13 cellular contexts compared by ENCODE assay signal in the genomic region with DNA sequence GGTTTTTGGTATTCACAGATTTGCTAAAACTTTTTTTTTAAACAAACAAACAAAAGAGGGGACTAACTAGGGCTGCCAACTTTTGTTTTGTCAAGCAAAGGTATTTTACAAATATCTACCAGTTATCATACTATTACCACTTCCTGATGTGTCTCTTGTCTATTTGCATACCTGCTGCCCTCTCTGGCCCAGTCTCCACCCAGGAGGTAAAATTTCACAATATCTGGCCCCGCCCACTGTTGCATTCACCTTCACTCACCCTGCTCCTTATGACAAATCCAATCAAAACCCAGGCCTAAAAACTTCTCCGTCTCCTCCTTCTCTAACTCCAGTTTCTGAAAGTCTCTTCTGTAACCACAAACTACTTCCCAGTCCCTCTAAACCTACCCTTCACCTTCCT.
DNase-seq lines count a peak whose midpoint lies in the region; ATAC-seq, FAIRE-seq and TF ChIP-seq lines count a peak whose summit lies in the region.
"Had no signal": no experiment of that assay in that cellular context is flagged by ENCODE, and none has a peak within 500 bp of the region (broad histone marks: within the 10 kb centered on the region; RNA-seq: fewer than 3 reads in every experiment).

No MANE protein-coding gene starts in this region.

- peaks cover 58 to 71% of the 10 kb centered on the region in 2 donors for H3K4me1 Mint-ChIP-seq in effector memory CD8-positive, alpha-beta T cell (ENCODE audit: low read depth in 2 of 2)

- CTCF ChIA-PET in PC-3 (lab: Charles Lee) = no interaction called here

- no peak for TF ChIP-seq POLR2A in GM12891 (IDR thresholded peaks at IDR 0.05; ENCODE audit: low read depth, low read length)

- H3K9me2 ChIP-seq in PC-3 (replicated peaks; ENCODE audit: low read length) = no peaks in the 10 kb centered on the region

- H4K20me1 ChIP-seq in BLaER1 (peaks cover 100% of the 10 kb centered on the region), PC-3 (ENCODE audit: low read length) (no peaks in the 10 kb centered on the region)

- BruUV-seq in PC-3 (replicated peaks; lab: Mats Ljungman, UMichigan) = no TSS peak

- H3K27me3 Mint-ChIP-seq in effector memory CD8-positive, alpha-beta T cell = no peaks in the 10 kb centered on the region

- no peaks in the 10 kb centered on the region for H3K27me3 ChIP-seq in BLaER1
- H3K27me3 ChIP-seq in PC-3 (ENCODE audit: low read length) = no peaks in the 10 kb centered on the region
- H3K27me3 ChIP-seq: SJCRH30 had no signal

- H3K4me3 ChIP-seq in BLaER1 (no peak overlapping the region), GM12864 (ENCODE audit: low read depth, low read length) (no peak overlapping the region; the same call in 1 of the 2 replicates), PC-3 (ENCODE audit: low read length) (no peak overlapping the region)
- H3K4me3 ChIP-seq: SJCRH30 had no signal

- H3K9me3 Mint-ChIP-seq in effector memory CD8-positive, alpha-beta T cell = peaks cover 0 to 2% of the 10 kb centered on the region in 2 donors

- ATAC-seq in PC-3 = peak; percentile 60
- peak; percentile 37 for ATAC-seq in effector memory CD8-positive, alpha-beta T cell (replicated peaks)

- POLR2A ChIA-PET in PC-3 (lab: Charles Lee; ENCODE audit: unreplicated experiment) = no interaction called here

- 0 out of 2 replicates have a peak overlapping the region, but pooled peaks have one; percentile 23 for H3K4me2 ChIP-seq in BLaER1
- H3K4me2 ChIP-seq in PC-3 (ENCODE audit: low read length) = 0 out of 2 replicates have a peak overlapping the region, but pooled peaks have one; percentile 7

- H3K4me1 ChIP-seq in BLaER1 (peaks cover 75% of the 10 kb centered on the region), PC-3 (ENCODE audit: insufficient read depth, low read length) (peaks cover 8% of the 10 kb centered on the region)
- H3K4me1 ChIP-seq: SJCRH30 had no signal

- peak overlapping the region; percentile 94 to 96 for H3K27ac Mint-ChIP-seq in effector memory CD8-positive, alpha-beta T cell

- H2AFZ ChIP-seq in PC-3 (ENCODE audit: low read length) = no peak overlapping the region

- DNase-seq in GM12864 (ENCODE audit: low read depth) = peak; percentile 60
- peak; percentile 66 for DNase-seq in PC-3
- no peak for DNase-seq in effector memory CD8-positive, alpha-beta T cell
- no peak for DNase-seq in NCI-H446 treated with DMSO at 0.1 percent for 48 hours (lab: John Stamatoyannopoulos, UW)
- no peak for DNase-seq in anterior cingulate cortex (lab: John Stamatoyannopoulos, UW)
- no peak for DNase-seq in frontal cortex (ENCODE audit: low spot score in 2 of 2)
- DNase-seq in GM12891 (ENCODE audit: insufficient read length, low spot score) = no peak
- DNase-seq: activated T-cell treated with anti-CD3 and anti-CD28 coated beads, Interleukin-2, amount 50 U/mL, for 1 hour; DMS79; hippocampal formation; NCI-H2171; SJCRH30 had no signal

- H3K36me3 Mint-ChIP-seq in effector memory CD8-positive, alpha-beta T cell (ENCODE audit: insufficient read depth) = peaks cover 3% of the 10 kb centered on the region

- FAIRE-seq in frontal cortex (lab: Jason Lieb, UNC) (no peak), GM12891 (lab: Jason Lieb, UNC) (no peak)

- peaks cover 56% of the 10 kb centered on the region for H3K79me2 ChIP-seq in PC-3 (ENCODE audit: low read length)

- TF ChIP-seq CTCF in GM12864 (IDR thresholded peaks at IDR 0.05; ENCODE audit: low read depth, low read length, missing control alignments) (no peak), PC-3 (conservative IDR thresholded peaks at IDR 0.05; ENCODE audit: low read depth, low read length) (no peak)

- H3F3A ChIP-seq in PC-3 (ENCODE audit: low read length, unreplicated experiment) = no peaks in the 10 kb centered on the region

- H3K36me3 ChIP-seq in BLaER1 = peaks cover 46% of the 10 kb centered on the region
- H3K36me3 ChIP-seq in PC-3 (ENCODE audit: low read depth, low read length) = no peaks in the 10 kb centered on the region
- H3K36me3 ChIP-seq: SJCRH30 had no signal

- no peaks in the 10 kb centered on the region for H3K9me3 ChIP-seq in BLaER1
- H3K9me3 ChIP-seq in PC-3 (ENCODE audit: low read length) = no peaks in the 10 kb centered on the region
- H3K9me3 ChIP-seq: SJCRH30 had no signal

- H3K9ac ChIP-seq in BLaER1 = no peak overlapping the region
- H3K9ac ChIP-seq in PC-3 (ENCODE audit: low read length) = no peak overlapping the region

- intact Hi-C loops in PC-3 (cut with micrococcal nuclease) = no loop called here

- peak overlapping the region; percentile 79 to 83 for H3K4me3 Mint-ChIP-seq in effector memory CD8-positive, alpha-beta T cell

- H3K27ac ChIP-seq in BLaER1 (no peak overlapping the region), PC-3 (ENCODE audit: low read length) (no peak overlapping the region)
- H3K27ac ChIP-seq: SJCRH30 had no signal

TF ChIP-seq in GM12891, 5 proteins besides CTCF, POLR2A, EP300 and RAD21:
- TF ChIP-seq POLR2AphosphoS5 (IDR thresholded peaks at IDR 0.05; ENCODE audit: low read depth, low read length) (no peak), SPI1 (IDR thresholded peaks at IDR 0.05; ENCODE audit: low read depth, low read length) (no peak), POU2F2 (IDR thresholded peaks at IDR 0.05; ENCODE audit: low read depth, low read length) (no peak; the same call in 1 of the 2 replicates), TAF1 (IDR thresholded peaks at IDR 0.05; ENCODE audit: low read depth, low read length) (no peak), PAX5 (IDR thresholded peaks at IDR 0.05; ENCODE audit: insufficient read depth, low read length, severe bottlenecking) (no peak)

Comparison
In these comparisons a context has a peak if more than half of its experiments do, and no peak if none do; other contexts are left out.
1. DNase-seq: peak in GM12864 (single experiment) and PC-3 (single experiment); none in effector memory CD8-positive, alpha-beta T cell (0 of 3), NCI-H446 treated with DMSO at 0.1 percent for 48 hours (single experiment), anterior cingulate cortex (0 of 58), frontal cortex (0 of 2) and GM12891 (single experiment).